In the genomic region with DNA sequence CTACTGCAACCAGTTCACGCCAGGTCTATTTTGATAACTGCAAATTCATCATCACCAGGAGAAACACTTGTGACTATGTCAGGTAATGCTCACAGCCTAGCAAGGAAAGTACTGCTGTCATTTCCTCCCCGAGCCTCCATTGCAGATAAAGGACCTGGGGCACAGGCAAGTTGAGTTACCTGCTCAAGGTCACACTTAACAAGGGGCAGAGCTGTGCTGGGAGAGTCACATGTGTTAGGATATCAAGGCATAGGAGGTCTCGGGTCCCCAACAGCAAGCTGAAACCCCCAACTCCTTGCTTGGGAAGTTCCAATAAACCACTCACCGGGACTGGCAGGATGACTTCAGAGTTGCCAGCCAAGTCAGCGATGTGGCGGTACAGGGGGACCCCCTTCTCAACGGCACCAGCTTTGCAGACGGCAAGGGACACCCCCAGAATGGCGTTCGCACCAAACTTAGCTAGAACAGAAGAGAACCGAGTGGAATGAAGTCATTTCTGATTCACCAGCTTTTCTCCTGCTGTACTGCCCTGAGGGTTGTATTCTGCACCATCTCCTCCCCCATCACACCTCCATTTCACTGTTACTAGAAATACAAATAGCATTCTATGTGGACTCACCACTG, we compare ENCODE assay signal across 13 cellular contexts. TPM values are rescaled to one million over a fixed set of nuclear protein-coding genes. Genes with fewer than 3 reads are reported as not detected.
A peak's percentile ranks its signal among the peaks of the same experiment; 100 is the strongest.
DNase-seq lines count a peak whose midpoint lies in the region; ATAC-seq, FAIRE-seq and TF ChIP-seq lines count a peak whose summit lies in the region.
"Had no signal": no experiment of that assay in that cellular context is flagged by ENCODE, and none has a peak within 500 bp of the region (broad histone marks: within the 10 kb centered on the region; RNA-seq: fewer than 3 reads in every experiment).

No MANE protein-coding gene starts in this region.

- BruUV-seq in K562 (replicated peaks; lab: Mats Ljungman, UMichigan), result no TSS peak

- peaks cover 76% of the 10 kb centered on the region for H3K79me2 ChIP-seq in K562 (ENCODE audit: control insufficient read depth, insufficient read depth, low read length)
- H3K79me2 ChIP-seq: parathyroid adenoma had no signal

- H3K27ac ChIP-seq in K562 (ENCODE audit: extremely low read depth, low read depth, low read length), result no peak overlapping the region; the same call in 2 of the 3 replicates
- H3K27ac ChIP-seq in suprapubic skin, result no peak overlapping the region
- H3K27ac ChIP-seq: parathyroid adenoma had no signal

- CTCF ChIA-PET in K562 (lab: Yijun Ruan, JAX; ENCODE audit: low intra/inter-chr PET ratio), result no interaction called here

- TF ChIP-seq POLR2A in K562 (conservative IDR thresholded peaks at IDR 0.05), result peak; percentile 36; the same call in 1 of the 2 replicates
- TF ChIP-seq POLR2A in suprapubic skin (IDR thresholded peaks at IDR 0.05), result no peak

- H3K36me3 ChIP-seq in K562 (ENCODE audit: control insufficient read depth, insufficient read depth, low read length) (peaks cover 100% of the 10 kb centered on the region), suprapubic skin (peaks cover 100% of the 10 kb centered on the region)

- DNase-seq in stimulated activated CD4-positive, alpha-beta T cell treated with anti-CD3 and anti-CD28 coated beads, Interleukin-15, amount 100 ng/mL, for 24 hours, result peak; percentile 63
- DNase-seq in stimulated activated CD4-positive, alpha-beta T cell treated with anti-CD3 and anti-CD28 coated beads, Interleukin-4, amount 100 ng/mL, for 4 hours, result no peak
- DNase-seq in RPMI7951 (ENCODE audit: low read depth) (peak; percentile 43), K562 (ENCODE audit: extremely low read depth in 1 of 4, low spot score in 3 of 4) (no peak), suprapubic skin (ENCODE audit: low spot score in 2 of 2) (no peak)
- peak; percentile 79 for DNase-seq in stimulated activated naive CD8-positive, alpha-beta T cell treated with anti-CD3 and anti-CD28 coated beads, Interleukin-15, Interleukin-2, amounts not matched to agents 100 U/mL and 50 U/mL, for 24 hours
- DNase-seq: activated gamma-delta T cell; CD8-positive, alpha-beta memory T cell had no signal

- no peaks in the 10 kb centered on the region for H3K27me3 ChIP-seq in K562 (ENCODE audit: control insufficient read depth in 2 of 2, insufficient read depth in 2 of 2, low read length in 2 of 2)
- H3K27me3 ChIP-seq in suprapubic skin, result no peaks in the 10 kb centered on the region

- no peak for TF ChIP-seq EP300 in K562 (IDR thresholded peaks at IDR 0.05; ENCODE audit: low read length)
- TF ChIP-seq EP300 in suprapubic skin (IDR thresholded peaks at IDR 0.05), result no peak

- no peak for TF ChIP-seq RAD21 in K562 (CRISPR knock-in tag; conservative IDR thresholded peaks at IDR 0.05 in 1 of 2, IDR thresholded peaks at IDR 0.05 in 1 of 2)

- peaks cover 9% of the 10 kb centered on the region for H3K9me1 ChIP-seq in K562 (ENCODE audit: control insufficient read depth, insufficient read depth, low read length)

- 95% methylated on average over 11 of the region's 11 CpGs for WGBS in K562 (ENCODE audit: insufficient coverage, low coverage, missing lambda C conversion rate)
- 89% methylated on average over 10 of the region's 11 CpGs for WGBS in suprapubic skin

- H3K4me1 ChIP-seq in K562 (replicated peaks in 1 of 2; ENCODE audit: control insufficient read depth in 2 of 2, insufficient read depth in 2 of 2, low read length in 2 of 2) (no peaks in the 10 kb centered on the region; a peak in 3 of 5 replicates), suprapubic skin (peaks cover 17% of the 10 kb centered on the region)
- H3K4me1 ChIP-seq: parathyroid adenoma had no signal

- no peak; the same call in 2 of the 3 replicates for ATAC-seq in K562
- peak; percentile 80 for ATAC-seq in stimulated activated naive CD8-positive, alpha-beta T cell treated with anti-CD3 and anti-CD28 coated beads, Interleukin-15, Interleukin-2, amounts not matched to agents 100 U/mL and 50 U/mL, for 24 hours
- ATAC-seq in HG03135 (IDR thresholded peaks at IDR 0.05; ENCODE audit: unreplicated experiment), result no peak
- ATAC-seq in HG02870 (IDR thresholded peaks at IDR 0.05; ENCODE audit: unreplicated experiment), result no peak
- ATAC-seq: Panc1 had no signal

- TF ChIP-seq CTCF in K562 (IDR thresholded peaks at IDR 0.05 in 2 of 3, conservative IDR thresholded peaks at IDR 0.05 in 1 of 3; ENCODE audit: insufficient read depth in 2 of 3, low read depth in 1 of 3, low read length in 3 of 3) (no peak), suprapubic skin (IDR thresholded peaks at IDR 0.05) (no peak)

- H3K4me3 ChIP-seq in K562, result no peak overlapping the region
- no peak overlapping the region for H3K4me3 ChIP-seq in suprapubic skin

- no peak for FAIRE-seq in K562 (lab: Jason Lieb, UNC)
- FAIRE-seq: colon had no signal

- POLR2A ChIA-PET in K562 (lab: Yijun Ruan, JAX), result interaction anchor here (0.5 to 14.9 kb wide), 14 partner anchors 9 to 1969 kb away, joined by 3 to 219 read pairs (median 3); a partner anchor contains a TSS

- H4K20me1 ChIP-seq in K562 (replicated peaks; ENCODE audit: control insufficient read depth, insufficient read depth, low read length), result peaks cover 79% of the 10 kb centered on the region

- in situ Hi-C loops in K562 (cut with MboI), result no loop called here

- intact Hi-C loops in K562 (cut with micrococcal nuclease), result no loop called here

- H2AFZ ChIP-seq in K562 (ENCODE audit: low read depth, low read length), result no peak overlapping the region
- H2AFZ ChIP-seq: parathyroid adenoma had no signal

- H3K9me3 ChIP-seq in K562 (replicated peaks; ENCODE audit: control insufficient read depth, insufficient read depth, low read depth, low read length), result no peaks in the 10 kb centered on the region
- H3K9me3 ChIP-seq in suprapubic skin, result no peaks in the 10 kb centered on the region

- H3K9ac ChIP-seq in K562 (ENCODE audit: insufficient read depth in 1 of 2, low read depth in 2 of 2, low read length in 2 of 2), result no peak overlapping the region
- H3K9ac ChIP-seq: parathyroid adenoma had no signal

- H3K4me2 ChIP-seq in K562 (ENCODE audit: insufficient read depth, low read length), result no peak overlapping the region

TF ChIP-seq in K562, 482 proteins besides CTCF, POLR2A, EP300 and RAD21 (continues in another document):
- TF ChIP-seq, protein P1, sequence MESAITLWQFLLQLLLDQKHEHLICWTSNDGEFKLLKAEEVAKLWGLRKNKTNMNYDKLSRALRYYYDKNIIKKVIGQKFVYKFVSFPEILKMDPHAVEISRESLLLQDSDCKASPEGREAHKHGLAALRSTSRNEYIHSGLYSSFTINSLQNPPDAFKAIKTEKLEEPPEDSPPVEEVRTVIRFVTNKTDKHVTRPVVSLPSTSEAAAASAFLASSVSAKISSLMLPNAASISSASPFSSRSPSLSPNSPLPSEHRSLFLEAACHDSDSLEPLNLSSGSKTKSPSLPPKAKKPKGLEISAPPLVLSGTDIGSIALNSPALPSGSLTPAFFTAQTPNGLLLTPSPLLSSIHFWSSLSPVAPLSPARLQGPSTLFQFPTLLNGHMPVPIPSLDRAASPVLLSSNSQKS (CRISPR knock-in tag; IDR thresholded peaks at IDR 0.05), result no peak
- TF ChIP-seq TAF15 (IDR thresholded peaks at IDR 0.05; ENCODE audit: low read depth, low read length) (no peak), YY1 (IDR thresholded peaks at IDR 0.05; ENCODE audit: borderline replicate concordance in 1 of 3, control insufficient read depth in 1 of 3, extremely low read depth in 1 of 3, insufficient read depth in 3 of 3, insufficient read length in 1 of 3, insufficient replicate concordance in 2 of 3, low read depth in 1 of 3, low read length in 2 of 3) (no peak)

RNA-seq across cellular contexts. Expression of a gene that starts 11.6 kb away (rescaled TPM):
- total RNA-seq in RPMI7951 (2014; rRNA removed; shearing (Covaris generic)), result 4,200 and 4,316 TPM in 2 replicates
- total RNA-seq in K562 (2011; cell fraction: chromatin; rRNA removed; ENCODE audit: low replicate concordance), result 790 and 1,193 TPM in 2 replicates
- total RNA-seq in K562 (2011; cell fraction: nucleolus; rRNA removed), result 1,022 and 1,050 TPM in 2 replicates
- 987 and 1,019 TPM in 2 replicates for total RNA-seq in K562 (2011; cell fraction: nucleoplasm; rRNA removed)
- total RNA-seq in K562 (2014; rRNA removed) (2,617 and 2,757 TPM in 2 replicates), K562 (2014; rRNA removed; fragmentation: Illumina TruSeq; extraction: Trizol) (2,118 and 2,410 TPM in 2 replicates), K562 (2015; rRNA removed; fragmentation: Illumina TruSeq; extraction: Trizol) (2,997 and 3,044 TPM in 2 replicates), K562 (2021) (2,642 and 2,717 TPM in 2 replicates), suprapubic skin (100 to 1,000 TPM; 406 to 694 (median 578) TPM)
- polyA plus RNA-seq in K562 (2011; rRNA removed) (3,253 and 3,807 TPM in 2 replicates), K562 (2014; fragmentation: Illumina TruSeq; extraction: Trizol) (2,868 and 3,193 TPM in 2 replicates), K562 (2014; fragmentation: Nextera tagmentation; extraction: Ambion mirVana) (1,000 to 10,000 TPM; 6,249 to 7,472 TPM), K562 (2014; rRNA removed) (2,249 and 2,310 TPM in 2 replicates)
- 3,902 and 3,930 TPM in 2 replicates for polyA plus RNA-seq in K562 (2011; cell fraction: cytosol; rRNA removed)
- polyA plus RNA-seq in K562 (2011; cell fraction: nucleus; rRNA removed), result 1,435 and 2,014 TPM in 2 replicates
- 2,677 and 3,119 TPM in 2 replicates for polyA plus RNA-seq in K562 (2012)
- 3,327 and 3,913 TPM in 2 replicates for polyA minus RNA-seq in K562 (2011; rRNA and poly(A)+ RNA removed)
- 2,697 and 3,181 TPM in 2 replicates for polyA minus RNA-seq in K562 (2011; cell fraction: cytosol; rRNA and poly(A)+ RNA removed)
- 390 and 803 TPM in 2 replicates for polyA minus RNA-seq in K562 (2011; cell fraction: nucleus; rRNA and poly(A)+ RNA removed)

RNA-seq across cellular contexts. Expression of a gene that starts 49.5 kb away (rescaled TPM):
- total RNA-seq in RPMI7951 (2014; rRNA removed; shearing (Covaris generic)), result 7.4 and 10.3 TPM in 2 replicates
- total RNA-seq in K562 (2011; cell fraction: chromatin; rRNA removed; ENCODE audit: low replicate concordance), result 171 and 273 TPM in 2 replicates
- total RNA-seq in K562 (2011; cell fraction: nucleolus; rRNA removed), result 61.4 and 68.2 TPM in 2 replicates
- 135 and 159 TPM in 2 replicates for total RNA-seq in K562 (2011; cell fraction: nucleoplasm; rRNA removed)
- total RNA-seq in K562 (2014; rRNA removed), result 14.2 and 14.4 TPM in 2 replicates
- total RNA-seq in K562 (2014; rRNA removed; fragmentation: Illumina TruSeq; extraction: Trizol), result 13.4 and 14.6 TPM in 2 replicates
- 12.9 and 14.2 TPM in 2 replicates for total RNA-seq in K562 (2015; rRNA removed; fragmentation: Illumina TruSeq; extraction: Trizol)
- total RNA-seq in K562 (2021), result 40.2 and 51.5 TPM in 2 replicates
- polyA plus RNA-seq in K562 (2011; rRNA removed), result 5.3 and 8.3 TPM in 2 replicates
- 5.1 and 11.3 TPM in 2 replicates for polyA plus RNA-seq in K562 (2011; cell fraction: cytosol; rRNA removed)
- 35.9 and 36.4 TPM in 2 replicates for polyA plus RNA-seq in K562 (2011; cell fraction: nucleus; rRNA removed)
- 22.1 and 24.3 TPM in 2 replicates for polyA plus RNA-seq in K562 (2012)
- 21.1 and 25.2 TPM in 2 replicates for polyA plus RNA-seq in K562 (2014; fragmentation: Illumina TruSeq; extraction: Trizol)
- 1 to 10 TPM; 3.0 to 5.4 TPM for polyA plus RNA-seq in K562 (2014; fragmentation: Nextera tagmentation; extraction: Ambion mirVana)
- 8.0 and 22.3 TPM in 2 replicates for polyA plus RNA-seq in K562 (2014; rRNA removed)
- polyA minus RNA-seq in K562 (2011; rRNA and poly(A)+ RNA removed), result 55.5 and 81.8 TPM in 2 replicates
- 45.2 and 50.4 TPM in 2 replicates for polyA minus RNA-seq in K562 (2011; cell fraction: cytosol; rRNA and poly(A)+ RNA removed)
- polyA minus RNA-seq in K562 (2011; cell fraction: nucleus; rRNA and poly(A)+ RNA removed), result 32.6 and 64.3 TPM in 2 replicates
- total RNA-seq in suprapubic skin, result 100 to 1,000 TPM in 2 of 4 donors, 10 to 100 TPM in 2; 43.4 to 113 (median 83.3) TPM

Comparison
In these comparisons a context has a peak if more than half of its experiments do, and no peak if none do; other contexts are left out.
1. DNase-seq: peak in stimulated activated CD4-positive, alpha-beta T cell treated with anti-CD3 and anti-CD28 coated beads, Interleukin-15, amount 100 ng/mL, for 24 hours (single experiment), RPMI7951 (single experiment) and stimulated activated naive CD8-positive, alpha-beta T cell treated with anti-CD3 and anti-CD28 coated beads, Interleukin-15, Interleukin-2, amounts not matched to agents 100 U/mL and 50 U/mL, for 24 hours (single experiment); none in stimulated activated CD4-positive, alpha-beta T cell treated with anti-CD3 and anti-CD28 coated beads, Interleukin-4, amount 100 ng/mL, for 4 hours (0 of 2), K562 (0 of 4) and suprapubic skin (0 of 2).